ENCODE assay signal across 9 cellular contexts in genomic region chr22:40721266-40721665, GRCh38. TPM values are rescaled to one million over a fixed set of nuclear protein-coding genes. Genes with fewer than 3 reads are reported as not detected.
A peak's percentile ranks its signal among the peaks of the same experiment; 100 is the strongest.
DNase-seq lines count a peak whose midpoint lies in the region; ATAC-seq, FAIRE-seq and TF ChIP-seq lines count a peak whose summit lies in the region.
"Had no signal": no experiment of that assay in that cellular context is flagged by ENCODE, and none has a peak within 500 bp of the region (broad histone marks: within the 10 kb centered on the region; RNA-seq: fewer than 3 reads in every experiment).

No MANE protein-coding gene starts in this region.

- dilution Hi-C loops in keratinocyte (cut with MboI; ENCODE audit: extremely low pct_ligation_motif_present, low sequenced_read_pairs) = no loop called here

- H3K27me3 ChIP-seq in keratinocyte (ENCODE audit: control insufficient read depth, extremely low read depth, insufficient read depth, low read length) = no peaks in the 10 kb centered on the region

- TF ChIP-seq CTCF in keratinocyte (optimal IDR thresholded peaks at IDR 0.05 in 1 of 3, IDR thresholded peaks at IDR 0.05 in 1 of 3, conservative IDR thresholded peaks at IDR 0.05 in 1 of 3; ENCODE audit: extremely low read depth in 1 of 3, insufficient read depth in 2 of 3, low read length in 3 of 3) = no peak

- 0 out of 2 replicates have a peak, but pooled peaks have one; percentile 47 for TF ChIP-seq EP300 in Ishikawa (IDR thresholded peaks at IDR 0.05; ENCODE audit: borderline replicate concordance)

- no peak overlapping the region for H3K9ac ChIP-seq in keratinocyte (ENCODE audit: control insufficient read depth, extremely low read depth, insufficient read depth, low read length)

- no peaks in the 10 kb centered on the region for H3K9me3 ChIP-seq in keratinocyte (ENCODE audit: control insufficient read depth, low read depth, low read length)

- DNase-seq in AG20443 (ENCODE audit: low spot score) = peak; percentile 39
- DNase-seq in SHP77 treated with DMSO at 0.1 percent for 48 hours (lab: John Stamatoyannopoulos, UW) = peak; percentile 23
- no peak for DNase-seq in keratinocyte (ENCODE audit: low read depth, low spot score)
- DNase-seq in SW480 (ENCODE audit: low spot score) = no peak
- DNase-seq in activated T-cell treated with anti-CD3 and anti-CD28 coated beads, Interleukin-2, amount 50 U/mL, for 48 hours = no peak

- H3K4me1 ChIP-seq in keratinocyte (ENCODE audit: control insufficient read depth, extremely low read depth, insufficient read depth, low read length) = peaks cover 4% of the 10 kb centered on the region

- no peaks in the 10 kb centered on the region for H3K79me2 ChIP-seq in keratinocyte (ENCODE audit: control insufficient read depth, insufficient read depth, low read length)

- no peak overlapping the region for H2AFZ ChIP-seq in keratinocyte (ENCODE audit: control insufficient read depth, low read length)

- no peak overlapping the region for H3K27ac ChIP-seq in keratinocyte (ENCODE audit: control insufficient read depth, insufficient read depth, low read length)

- H4K20me1 ChIP-seq in keratinocyte (ENCODE audit: control insufficient read depth, extremely low read depth, insufficient read depth, low read length) = no peaks in the 10 kb centered on the region

- H3K4me3 ChIP-seq in keratinocyte (ENCODE audit: control insufficient read depth in 2 of 3, extremely low read depth in 1 of 3, insufficient read depth in 2 of 3, low read depth in 1 of 3, low read length in 3 of 3) = no peak overlapping the region

- peak; percentile 70 for FAIRE-seq in keratinocyte (lab: Jason Lieb, UNC)
- FAIRE-seq: G401.6 had no signal

- no peak overlapping the region for H3K4me2 ChIP-seq in keratinocyte (ENCODE audit: control insufficient read depth, extremely low read depth, insufficient read depth, low read depth, low read length)

- ATAC-seq in HG03280 (IDR thresholded peaks at IDR 0.05; ENCODE audit: unreplicated experiment) (no peak), GM21529 (IDR thresholded peaks at IDR 0.05; ENCODE audit: unreplicated experiment) (no peak)

- no peaks in the 10 kb centered on the region for H3K36me3 ChIP-seq in keratinocyte (ENCODE audit: control insufficient read depth in 2 of 2, extremely low read depth in 1 of 2, insufficient read depth in 2 of 2, low read length in 2 of 2)

- TF ChIP-seq RAD21 in Ishikawa (IDR thresholded peaks at IDR 0.05; ENCODE audit: low read depth) = no peak

- H3K9me1 ChIP-seq in keratinocyte (ENCODE audit: control insufficient read depth, extremely low read depth, insufficient read depth, low read length) = no peaks in the 10 kb centered on the region

TF ChIP-seq in Ishikawa, 13 proteins besides CTCF, POLR2A, EP300 and RAD21:
- TF ChIP-seq NFIC (IDR thresholded peaks at IDR 0.05) = peak; percentile 43; the same call in 1 of the 2 replicates
- no peak for TF ChIP-seq FOXM1 (IDR thresholded peaks at IDR 0.05; ENCODE audit: borderline replicate concordance, low read depth)
- 0 out of 2 replicates have a peak, but pooled peaks have one; percentile 17 for TF ChIP-seq TEAD4 (IDR thresholded peaks at IDR 0.05)
TF ChIP-seq in Ishikawa: peak in this region for 2.

RNA-seq across cellular contexts. Expression of gene MCHR1, which starts 42.0 kb away (rescaled TPM):
- 0.12 to 0.24 TPM in 2 of 3 replicates, not detected in the other for polyA plus RNA-seq in keratinocyte
- polyA plus RNA-seq in keratinocyte (2011; ENCODE audit: low read depth) = not detected
- polyA plus RNA-seq in keratinocyte (2011; cell fraction: cytosol; rRNA removed) = 0.11 TPM in 1 of 2 replicates, not detected in the other
- 0.19 and 0.29 TPM in 2 replicates for polyA plus RNA-seq in keratinocyte (2011; cell fraction: nucleus; rRNA removed)
- polyA plus RNA-seq in keratinocyte (2012; ENCODE audit: low replicate concordance) = not detected in 2 replicates
- polyA minus RNA-seq in keratinocyte = 1.8 TPM in 1 of 3 replicates, not detected in the others
- polyA minus RNA-seq in keratinocyte (2011; cell fraction: cytosol; rRNA and poly(A)+ RNA removed) = not detected
- polyA minus RNA-seq in keratinocyte (2011; cell fraction: nucleus; rRNA and poly(A)+ RNA removed) = not detected in 2 replicates

Comparison
In these comparisons a context has a peak if more than half of its experiments do, and no peak if none do; other contexts are left out.
1. DNase-seq: peak in AG20443 (single experiment) and SHP77 treated with DMSO at 0.1 percent for 48 hours (single experiment); none in keratinocyte (single experiment), SW480 (single experiment) and activated T-cell treated with anti-CD3 and anti-CD28 coated beads, Interleukin-2, amount 50 U/mL, for 48 hours (0 of 2).